8 cellular contexts compared by ENCODE assay signal in the genomic region with DNA sequence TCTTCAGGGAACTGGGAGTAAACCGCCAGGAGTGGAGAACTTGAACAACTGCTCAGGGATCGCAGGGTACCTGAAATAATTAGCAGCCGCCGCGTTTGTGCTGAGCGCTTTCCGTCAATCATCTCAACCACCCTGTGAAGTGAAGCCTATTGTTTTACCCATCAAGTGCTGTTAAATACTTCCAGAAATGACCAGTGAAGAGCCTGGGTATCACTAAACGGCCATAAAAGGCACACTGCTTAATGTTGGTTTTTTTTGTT.
DNase-seq lines count a peak whose midpoint lies in the region; ATAC-seq and TF ChIP-seq lines count a peak whose summit lies in the region.

No MANE protein-coding gene starts in this region.

- peak overlapping the region; percentile 92 for H3K4me2 ChIP-seq in MM.1S (ENCODE audit: low read depth, low read length)

- H3K27me3 ChIP-seq in MM.1S (replicated peaks; ENCODE audit: insufficient read depth, low read length) (no peaks in the 10 kb centered on the region), mucosa of stomach (ENCODE audit: control insufficient read depth, insufficient read depth, low read length) (no peaks in the 10 kb centered on the region)

- TF ChIP-seq CTCF in MM.1S (IDR thresholded peaks at IDR 0.05; ENCODE audit: low read length), result no peak

- H3K36me3 ChIP-seq in MM.1S (replicated peaks; ENCODE audit: insufficient read depth, low read length) (peaks cover 20% of the 10 kb centered on the region; the same call in 1 of the 2 replicates), mucosa of stomach (ENCODE audit: control insufficient read depth, insufficient read depth, low read length) (no peaks in the 10 kb centered on the region)

- H3K27ac ChIP-seq in MM.1S (ENCODE audit: low read length) (peak overlapping the region; percentile 94), caudate nucleus (ENCODE audit: low read depth, low read length) (peak overlapping the region; percentile 86)

- H3K9me2 ChIP-seq in MM.1S (replicated peaks; ENCODE audit: insufficient read depth, low read length), result no peaks in the 10 kb centered on the region

- H3K4me3 ChIP-seq in MM.1S (ENCODE audit: low read length), result peak overlapping the region; percentile 80
- peak overlapping the region; percentile 17 for H3K4me3 ChIP-seq in mucosa of stomach (ENCODE audit: low read length)

- peak overlapping the region; percentile 5; the same call in 1 of the 2 replicates for H2AFZ ChIP-seq in MM.1S (ENCODE audit: low read length)

- peaks cover 25% of the 10 kb centered on the region for H3K4me1 ChIP-seq in MM.1S (ENCODE audit: low read length)
- H3K4me1 ChIP-seq in mucosa of stomach (ENCODE audit: control insufficient read depth, insufficient read depth, low read length), result peaks cover 37% of the 10 kb centered on the region

- ATAC-seq in GM19043 (IDR thresholded peaks at IDR 0.05; ENCODE audit: low read depth, unreplicated experiment) (peak; percentile 7), HG03097 (IDR thresholded peaks at IDR 0.05; ENCODE audit: low FRiP score, unreplicated experiment) (no peak), HG02678 (IDR thresholded peaks at IDR 0.05; ENCODE audit: unreplicated experiment) (no peak)

- peak overlapping the region; percentile 95 for H3K9ac ChIP-seq in MM.1S (ENCODE audit: low read length)
- H3K9ac ChIP-seq in mucosa of stomach (ENCODE audit: low read length), result peak overlapping the region; percentile 91

- H3F3A ChIP-seq in MM.1S (ENCODE audit: insufficient read depth, low read length), result peaks cover 22% of the 10 kb centered on the region

- H3K9me3 ChIP-seq in MM.1S (replicated peaks; ENCODE audit: insufficient read depth, low read length) (no peaks in the 10 kb centered on the region), mucosa of stomach (ENCODE audit: control insufficient read depth, low read length) (no peaks in the 10 kb centered on the region)

- DNase-seq in MM.1S, result no peak
- DNase-seq in caudate nucleus (lab: John Stamatoyannopoulos, UW), result peak in 2 of 61 donors; percentile 24 to 26
- DNase-seq in RKO (ENCODE audit: low spot score), result no peak
- DNase-seq in T1000 (lab: John Stamatoyannopoulos, UW), result no peak

- H4K20me1 ChIP-seq in MM.1S (ENCODE audit: insufficient read depth, low read length), result peaks cover 23% of the 10 kb centered on the region

- H3K79me2 ChIP-seq in MM.1S (ENCODE audit: low read length), result peaks cover 53% of the 10 kb centered on the region
